ENCODE assay signal across 21 cellular contexts in genomic region chr1:59271861-59272260, GRCh38. TPM values are rescaled to one million over a fixed set of nuclear protein-coding genes. Genes with fewer than 3 reads are reported as not detected.
DNase-seq lines count a peak whose midpoint lies in the region; ATAC-seq and TF ChIP-seq lines count a peak whose summit lies in the region.
"Had no signal": no experiment of that assay in that cellular context is flagged by ENCODE, and none has a peak within 500 bp of the region (broad histone marks: within the 10 kb centered on the region; RNA-seq: fewer than 3 reads in every experiment).

No MANE protein-coding gene starts in this region.

- H3K4me3 ChIP-seq in ACC112 (ENCODE audit: low read depth, low read length) (no peak overlapping the region), right atrium auricular region (no peak overlapping the region)
- H3K4me3 ChIP-seq in CD8-positive, alpha-beta memory T cell (ENCODE audit: low read length): no peak overlapping the region
- H3K4me3 ChIP-seq: A549, breast epithelium, pancreas, skin epidermis, testis had no signal

- H3K4me3 Mint-ChIP-seq in naive B cell: no peak overlapping the region
- H3K4me3 Mint-ChIP-seq in CD8-positive, alpha-beta memory T cell: no peak overlapping the region
- H3K4me3 Mint-ChIP-seq: activated naive CD8-positive, alpha-beta T cell; CD8-positive, alpha-beta T cell had no signal

- H3K27ac ChIP-seq in ACC112 (ENCODE audit: low read depth, low read length): peak overlapping the region; percentile 75
- peak overlapping the region in 1 of 2 donors; percentile 33 for H3K27ac ChIP-seq in right atrium auricular region
- no peak overlapping the region for H3K27ac ChIP-seq in CD8-positive, alpha-beta memory T cell (ENCODE audit: low read depth, low read length)
- H3K27ac ChIP-seq: A549, breast epithelium, pancreas, testis had no signal

- CTCF ChIA-PET in CD8-positive, alpha-beta memory T cell (lab: Charles Lee): no interaction called here

- POLR2A ChIA-PET in CD8-positive, alpha-beta memory T cell (lab: Charles Lee): no interaction called here

- DNase-seq in naive B cell (no peak), COR-L47 (lab: John Stamatoyannopoulos, UW) (no peak), right atrium auricular region (ENCODE audit: low spot score) (no peak)
- DNase-seq in CD8-positive, alpha-beta memory T cell: no peak
- DNase-seq: activated CD4-positive, alpha-beta T cell treated with anti-CD3 and anti-CD28 coated beads, Interleukin-2, amount 50 U/mL, for 48 hours; activated T-cell treated with anti-CD3 and anti-CD28 coated beads, Interleukin-2, amount 50 U/mL, for 48 hours; CD8-positive, alpha-beta T cell; hippocampal formation; islet precursor cell; NCI-H2029 treated with DMSO at 0.1 percent for 48 hours; pancreas; stimulated activated CD4-positive, alpha-beta T cell treated with anti-CD3 and anti-CD28 coated beads, Interleukin-4, amount 100 ng/mL, for 1 hour; testis had no signal

- H3K36me3 Mint-ChIP-seq in naive B cell: no peaks in the 10 kb centered on the region
- peaks cover 0 to 4% (median 0%) of the 10 kb centered on the region in 3 donors for H3K36me3 Mint-ChIP-seq in CD8-positive, alpha-beta memory T cell
- H3K36me3 Mint-ChIP-seq: CD8-positive, alpha-beta T cell had no signal

- no peak overlapping the region for H2AFZ ChIP-seq in ACC112 (ENCODE audit: low read length, unreplicated experiment)

- H3K4me1 ChIP-seq in ACC112 (ENCODE audit: control insufficient read depth, insufficient read depth, low read length, unreplicated experiment) (peaks cover 21% of the 10 kb centered on the region), right atrium auricular region (peaks cover 0 to 11% of the 10 kb centered on the region in 2 donors)
- no peaks in the 10 kb centered on the region for H3K4me1 ChIP-seq in CD8-positive, alpha-beta memory T cell (ENCODE audit: insufficient read depth, low read length)
- H3K4me1 ChIP-seq: A549, breast epithelium, pancreas, testis had no signal

- H3K9me3 ChIP-seq in right atrium auricular region: no peaks in the 10 kb centered on the region
- H3K9me3 ChIP-seq in CD8-positive, alpha-beta memory T cell (ENCODE audit: low read length): no peaks in the 10 kb centered on the region
- H3K9me3 ChIP-seq: A549, breast epithelium, pancreas, testis had no signal

- no peaks in the 10 kb centered on the region for H3K27me3 Mint-ChIP-seq in naive B cell
- peaks cover 13 to 36% of the 10 kb centered on the region in 2 donors for H3K27me3 Mint-ChIP-seq in CD8-positive, alpha-beta memory T cell

- TF ChIP-seq CTCF in right atrium auricular region (IDR thresholded peaks at IDR 0.05): no peak

- H3K9me3 Mint-ChIP-seq in naive B cell: peaks cover 0 to 4% (median 0%) of the 10 kb centered on the region in 7 donors
- peaks cover 0 to 5% (median 0%) of the 10 kb centered on the region in 5 donors for H3K9me3 Mint-ChIP-seq in CD8-positive, alpha-beta memory T cell
- H3K9me3 Mint-ChIP-seq: CD8-positive, alpha-beta T cell had no signal

- H3K79me2 ChIP-seq in ACC112 (ENCODE audit: control insufficient read depth, insufficient read depth, low read length, unreplicated experiment): no peaks in the 10 kb centered on the region

- peak; percentile 52 for ATAC-seq in GM19351 (IDR thresholded peaks at IDR 0.05; ENCODE audit: unreplicated experiment)
- peak; percentile 29 for ATAC-seq in HG03378 (IDR thresholded peaks at IDR 0.05; ENCODE audit: unreplicated experiment)
- ATAC-seq in naive B cell (ENCODE audit: low read depth in 2 of 2): peak in 1 of 2 donors; percentile 27
- no peak for ATAC-seq in GM21528 (IDR thresholded peaks at IDR 0.05; ENCODE audit: low FRiP score, unreplicated experiment)
- ATAC-seq: A549; CD8-positive, alpha-beta T cell had no signal

- H3K27me3 ChIP-seq in ACC112 (ENCODE audit: insufficient read depth, low read length): no peaks in the 10 kb centered on the region
- no peaks in the 10 kb centered on the region for H3K27me3 ChIP-seq in right atrium auricular region
- no peaks in the 10 kb centered on the region for H3K27me3 ChIP-seq in CD8-positive, alpha-beta memory T cell (ENCODE audit: insufficient read depth, low read length, poor library complexity, severe bottlenecking)
- H3K27me3 ChIP-seq: breast epithelium, pancreas, testis had no signal

- H3K36me3 ChIP-seq in ACC112 (ENCODE audit: insufficient read depth, low read length) (no peaks in the 10 kb centered on the region), right atrium auricular region (no peaks in the 10 kb centered on the region)
- no peaks in the 10 kb centered on the region for H3K36me3 ChIP-seq in CD8-positive, alpha-beta memory T cell (ENCODE audit: insufficient read depth, low read length)
- H3K36me3 ChIP-seq: breast epithelium, pancreas had no signal

- peak overlapping the region in 4 of 6 donors; percentile 17 to 88 (median 80) for H3K27ac Mint-ChIP-seq in naive B cell
- no peak overlapping the region for H3K27ac Mint-ChIP-seq in CD8-positive, alpha-beta memory T cell
- H3K27ac Mint-ChIP-seq: activated naive CD8-positive, alpha-beta T cell; CD8-positive, alpha-beta T cell had no signal

- peaks cover 29 to 38% (median 30%) of the 10 kb centered on the region in 3 donors for H3K4me1 Mint-ChIP-seq in naive B cell
- H3K4me1 Mint-ChIP-seq in CD8-positive, alpha-beta memory T cell: no peaks in the 10 kb centered on the region

RNA-seq across cellular contexts. Expression of gene FGGY, which starts 25.0 kb away (rescaled TPM):
- polyA plus RNA-seq in naive B cell (ENCODE audit: low read depth in 6 of 6): 10 to 100 TPM in 1 of 6 donors, 1 to 10 TPM in 5; 6.1 to 12.0 (median 7.3) TPM
- total RNA-seq in right atrium auricular region: 10 to 100 TPM; 16.0 to 21.8 TPM
- total RNA-seq in CD8-positive, alpha-beta memory T cell: 1 to 10 TPM; 6.6 to 7.9 TPM
- 5.3 TPM for polyA plus RNA-seq in CD8-positive, alpha-beta memory T cell

Comparison
In these comparisons a context has a peak if more than half of its experiments do, and no peak if none do; other contexts are left out.
1. H3K27ac Mint-ChIP-seq: peak in naive B cell (4 of 6); none in CD8-positive, alpha-beta memory T cell (0 of 8).